ENCODE assay signal across 22 cellular contexts in genomic region chr2:104539649-104540048, GRCh38.
A peak's percentile ranks its signal among the peaks of the same experiment; 100 is the strongest.
DNase-seq lines count a peak whose midpoint lies in the region; ATAC-seq and TF ChIP-seq lines count a peak whose summit lies in the region.
"Had no signal": no experiment of that assay in that cellular context is flagged by ENCODE, and none has a peak within 500 bp of the region (broad histone marks: within the 10 kb centered on the region; RNA-seq: fewer than 3 reads in every experiment).

No MANE protein-coding gene starts in this region.

- intact Hi-C loops in left colon (cut with DNase I, micrococcal nuclease), result no loop called here

- H3K4me1 Mint-ChIP-seq in activated naive CD8-positive, alpha-beta T cell treated with anti-CD3 and anti-CD28 coated beads, Interleukin-2, amount 10 ng/mL, durations not matched to agents 7 days and 5 days, result peaks cover 6% of the 10 kb centered on the region
- H3K4me1 Mint-ChIP-seq in activated naive CD8-positive, alpha-beta T cell treated with anti-CD3 and anti-CD28 coated beads, Interleukin-2, amount 50 U/mL, for 24 hours, result no peaks in the 10 kb centered on the region
- H3K4me1 Mint-ChIP-seq in activated T-cell treated with anti-CD3 and anti-CD28 coated beads, Interleukin-2, amount 50 U/mL, for 24 hours (ENCODE audit: low read depth), result peaks cover 7% of the 10 kb centered on the region

- H3K9me3 Mint-ChIP-seq in activated naive CD8-positive, alpha-beta T cell treated with anti-CD3 and anti-CD28 coated beads, Interleukin-2, amount 10 ng/mL, durations not matched to agents 7 days and 5 days, result no peaks in the 10 kb centered on the region
- H3K9me3 Mint-ChIP-seq in activated naive CD8-positive, alpha-beta T cell treated with anti-CD3 and anti-CD28 coated beads, Interleukin-2, amount 50 U/mL, for 24 hours, result peaks cover 6% of the 10 kb centered on the region
- H3K9me3 Mint-ChIP-seq in activated T-cell treated with anti-CD3 and anti-CD28 coated beads, Interleukin-2, amount 50 U/mL, for 24 hours, result no peaks in the 10 kb centered on the region
- H3K9me3 Mint-ChIP-seq: neural crest cell had no signal

- no peak for TF ChIP-seq CTCF in NB4 (IDR thresholded peaks at IDR 0.05; ENCODE audit: low read depth, low read length)

- no peak for DNase-seq in activated naive CD8-positive, alpha-beta T cell treated with anti-CD3 and anti-CD28 coated beads, Interleukin-2, amount 10 ng/mL, durations not matched to agents 7 days and 5 days
- DNase-seq in activated naive CD8-positive, alpha-beta T cell treated with anti-CD3 and anti-CD28 coated beads, Interleukin-2, amount 50 U/mL, for 24 hours, result no peak
- DNase-seq in NB4 (ENCODE audit: low read depth), result peak; percentile 47
- DNase-seq in activated T-cell treated with anti-CD3 and anti-CD28 coated beads, Interleukin-2, amount 50 U/mL, for 24 hours, result no peak
- no peak for DNase-seq in left colon
- DNase-seq in erythroblast (lab: John Stamatoyannopoulos, UW), result no peak
- no peak for DNase-seq in UCSD-AML1 (lab: John Stamatoyannopoulos, UW; ENCODE audit: unreplicated experiment)
- DNase-seq: head of caudate nucleus; left lung; NCI-H1417; NCI-H526; PC-9; SJCRH30; stimulated activated CD4-positive, alpha-beta T cell treated with anti-CD3 and anti-CD28 coated beads, Interleukin-2, amount 100 ng/mL, for 48 hours; T-helper 9 cell; upper lobe of right lung had no signal

- no peak overlapping the region for H3K4me3 Mint-ChIP-seq in activated naive CD8-positive, alpha-beta T cell treated with anti-CD3 and anti-CD28 coated beads, Interleukin-2, amount 10 ng/mL, durations not matched to agents 7 days and 5 days
- no peak overlapping the region for H3K4me3 Mint-ChIP-seq in activated naive CD8-positive, alpha-beta T cell treated with anti-CD3 and anti-CD28 coated beads, Interleukin-2, amount 50 U/mL, for 24 hours
- H3K4me3 Mint-ChIP-seq in activated T-cell treated with anti-CD3 and anti-CD28 coated beads, Interleukin-2, amount 50 U/mL, for 24 hours, result no peak overlapping the region
- H3K4me3 Mint-ChIP-seq: neural crest cell had no signal

- peak; percentile 39 for ATAC-seq in activated naive CD8-positive, alpha-beta T cell treated with anti-CD3 and anti-CD28 coated beads, Interleukin-2, amount 10 ng/mL, durations not matched to agents 7 days and 5 days (ENCODE audit: low read depth)
- no peak for ATAC-seq in activated naive CD8-positive, alpha-beta T cell treated with anti-CD3 and anti-CD28 coated beads, Interleukin-2, amount 50 U/mL, for 24 hours
- ATAC-seq in HG03135 (IDR thresholded peaks at IDR 0.05; ENCODE audit: unreplicated experiment) (peak; percentile 65), left colon (no peak)
- ATAC-seq: left lung, upper lobe of right lung had no signal

- H3K36me3 Mint-ChIP-seq in activated naive CD8-positive, alpha-beta T cell treated with anti-CD3 and anti-CD28 coated beads, Interleukin-2, amount 10 ng/mL, durations not matched to agents 7 days and 5 days, result no peaks in the 10 kb centered on the region
- no peaks in the 10 kb centered on the region for H3K36me3 Mint-ChIP-seq in activated naive CD8-positive, alpha-beta T cell treated with anti-CD3 and anti-CD28 coated beads, Interleukin-2, amount 50 U/mL, for 24 hours (ENCODE audit: low read depth)
- no peaks in the 10 kb centered on the region for H3K36me3 Mint-ChIP-seq in activated T-cell treated with anti-CD3 and anti-CD28 coated beads, Interleukin-2, amount 50 U/mL, for 24 hours (ENCODE audit: low read depth)

- TF ChIP-seq POLR2A in NB4 (IDR thresholded peaks at IDR 0.05; ENCODE audit: extremely low read depth, insufficient read length), result no peak
- no peak for TF ChIP-seq POLR2A in erythroblast (IDR thresholded peaks at IDR 0.05; ENCODE audit: low read length)

- POLR2A ChIA-PET in activated naive CD8-positive, alpha-beta T cell treated with anti-CD3 and anti-CD28 coated beads, Interleukin-2, amount 10 ng/mL, durations not matched to agents 7 days and 5 days (lab: Charles Lee), result no interaction called here

- H3K27me3 Mint-ChIP-seq in activated naive CD8-positive, alpha-beta T cell treated with anti-CD3 and anti-CD28 coated beads, Interleukin-2, amount 10 ng/mL, durations not matched to agents 7 days and 5 days, result no peaks in the 10 kb centered on the region
- no peaks in the 10 kb centered on the region for H3K27me3 Mint-ChIP-seq in activated naive CD8-positive, alpha-beta T cell treated with anti-CD3 and anti-CD28 coated beads, Interleukin-2, amount 50 U/mL, for 24 hours
- no peaks in the 10 kb centered on the region for H3K27me3 Mint-ChIP-seq in activated T-cell treated with anti-CD3 and anti-CD28 coated beads, Interleukin-2, amount 50 U/mL, for 24 hours
- H3K27me3 Mint-ChIP-seq: progenitor cell of endocrine pancreas had no signal

- H3K27ac Mint-ChIP-seq in activated naive CD8-positive, alpha-beta T cell treated with anti-CD3 and anti-CD28 coated beads, Interleukin-2, amount 10 ng/mL, durations not matched to agents 7 days and 5 days, result no peak overlapping the region
- H3K27ac Mint-ChIP-seq in activated naive CD8-positive, alpha-beta T cell treated with anti-CD3 and anti-CD28 coated beads, Interleukin-2, amount 50 U/mL, for 24 hours, result no peak overlapping the region
- H3K27ac Mint-ChIP-seq in activated T-cell treated with anti-CD3 and anti-CD28 coated beads, Interleukin-2, amount 50 U/mL, for 24 hours, result no peak overlapping the region
- H3K27ac Mint-ChIP-seq: progenitor cell of endocrine pancreas had no signal

- no peak overlapping the region for H3K4me3 ChIP-seq in NB4 (ENCODE audit: low read depth, low read length)
- H3K4me3 ChIP-seq: coronary artery, HAP-1, left lung, PC-9, SJCRH30, skin epidermis, upper lobe of right lung had no signal

Comparison
In these comparisons a context has a peak if more than half of its experiments do, and no peak if none do; other contexts are left out.
1. ATAC-seq: peak in activated naive CD8-positive, alpha-beta T cell treated with anti-CD3 and anti-CD28 coated beads, Interleukin-2, amount 10 ng/mL, durations not matched to agents 7 days and 5 days (single experiment) and HG03135 (single experiment); none in activated naive CD8-positive, alpha-beta T cell treated with anti-CD3 and anti-CD28 coated beads, Interleukin-2, amount 50 U/mL, for 24 hours (single experiment) and left colon (single experiment).